18 cellular contexts compared by ENCODE assay signal in the genomic region with DNA sequence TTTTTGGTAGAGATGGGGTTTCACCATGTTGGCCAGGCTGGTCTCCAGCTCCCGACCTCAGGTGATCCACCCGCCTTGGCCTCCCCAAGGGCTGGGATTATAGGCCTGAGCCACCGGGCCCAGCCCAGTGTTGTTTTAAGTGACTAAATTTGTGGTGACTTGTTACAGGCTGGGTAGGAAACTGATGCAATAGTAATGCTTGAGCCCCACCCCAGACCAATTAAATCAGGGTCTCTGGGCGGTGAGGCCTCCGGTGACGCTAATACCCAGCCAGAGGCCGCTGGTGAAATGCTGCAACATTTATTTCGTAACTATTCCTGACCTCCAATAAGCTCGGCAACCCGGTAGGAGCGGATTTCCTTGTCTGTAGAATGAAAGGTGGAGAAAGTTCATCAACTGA. TPM values are rescaled to one million over a fixed set of nuclear protein-coding genes. Genes with fewer than 3 reads are reported as not detected.
"Had no signal": no experiment of that assay in that cellular context is flagged by ENCODE, and none has a peak within 500 bp of the region (broad histone marks: within the 10 kb centered on the region; RNA-seq: fewer than 3 reads in every experiment).

No MANE protein-coding gene starts in this region.

- H3K4me1 ChIP-seq: left ventricle myocardium inferior, spleen, thyroid gland had no signal

- H3K27me3 ChIP-seq: thyroid gland had no signal

- H3K4me3 ChIP-seq: left ventricle myocardium inferior, spleen, thyroid gland had no signal

- H3K9me3 ChIP-seq: thyroid gland had no signal

- ATAC-seq: activated T-cell treated with anti-CD3 and anti-CD28 coated beads, Interleukin-2, amount 50 U/mL, for 72 hours; naive thymus-derived CD4-positive, alpha-beta T cell; stimulated activated naive CD8-positive, alpha-beta T cell treated with anti-CD3 and anti-CD28 coated beads, Interleukin-15, Interleukin-2, amounts not matched to agents 100 U/mL and 50 U/mL, for 24 hours had no signal

- H3K36me3 ChIP-seq: left ventricle myocardium inferior, spleen, thyroid gland had no signal

- H3K27ac ChIP-seq: left ventricle myocardium inferior, spleen, thyroid gland had no signal

- DNase-seq: activated CD4-positive, alpha-beta memory T cell treated with anti-CD3 and anti-CD28 coated beads for 36 hours; activated CD4-positive, alpha-beta T cell treated with anti-CD3 and anti-CD28 coated beads for 48 hours; activated effector memory CD4-positive, alpha-beta T cell treated with Interleukin-2 at 50 U/mL for 16 hours; activated naive CD4-positive, alpha-beta T cell treated with anti-CD3 and anti-CD28 coated beads, Interleukin-2, amount 10 ng/mL, durations not matched to agents 7 days and 5 days; activated T-cell treated with anti-CD3 and anti-CD28 coated beads, Interleukin-2, amount 50 U/mL, for 72 hours; amygdala; effector CD4-positive, alpha-beta T cell; erythroblast; hypothalamus; left ventricle myocardium inferior; naive thymus-derived CD4-positive, alpha-beta T cell; retina; spleen; stimulated activated CD4-positive, alpha-beta T cell treated with anti-CD3 and anti-CD28 coated beads, Interleukin-4, amount 100 ng/mL, for 4 hours; stimulated activated naive CD8-positive, alpha-beta T cell treated with anti-CD3 and anti-CD28 coated beads, Interleukin-15, Interleukin-2, amounts not matched to agents 100 U/mL and 50 U/mL, for 24 hours; T-helper 2 cell; thyroid gland had no signal

RNA-seq across cellular contexts. Expression of a gene that starts 42.2 kb away (rescaled TPM):
- total RNA-seq: activated CD4-positive, alpha-beta memory T cell treated with anti-CD3 and anti-CD28 coated beads for 36 hours; activated T-cell treated with anti-CD3 and anti-CD28 coated beads, Interleukin-2, amount 50 U/mL, for 72 hours; naive thymus-derived CD4-positive, alpha-beta T cell; osteocyte had no signal
- polyA plus RNA-seq: naive thymus-derived CD4-positive, alpha-beta T cell had no signal
